In genomic region chr3:196288141-196288460, GRCh38 we compare ENCODE assay signal across 8 cellular contexts. TPM values are rescaled to one million over a fixed set of nuclear protein-coding genes. Genes with fewer than 3 reads are reported as not detected.
DNase-seq lines count a peak whose midpoint lies in the region; ATAC-seq and TF ChIP-seq lines count a peak whose summit lies in the region.

No MANE protein-coding gene starts in this region.

- no peak for TF ChIP-seq POLR2A in esophagus muscularis mucosa (IDR thresholded peaks at IDR 0.05; ENCODE audit: low read depth)

- POLR2A ChIA-PET in RWPE1 (lab: Yijun Ruan, JAX; ENCODE audit: low non-redundant PET), result interaction anchor here (0.6 kb wide), 1 partner anchor 161 kb away, joined by 5 read pairs; no protein-coding TSS in a partner anchor
- POLR2A ChIA-PET in GM10248 (lab: Yijun Ruan, JAX), result interaction anchor here (0.7 kb wide), 1 partner anchor 207 kb away, joined by 3 read pairs; no protein-coding TSS in a partner anchor

- H3K9me3 Mint-ChIP-seq in osteocyte (ENCODE audit: unreplicated experiment), result no peaks in the 10 kb centered on the region

- peak; percentile 42 for DNase-seq in ACHN
- DNase-seq in GM23248, result peak; percentile 71
- no peak for DNase-seq in RWPE1 (ENCODE audit: low spot score)
- DNase-seq in esophagus muscularis mucosa (ENCODE audit: extremely low spot score), result no peak
- no peak for DNase-seq in osteocyte (ENCODE audit: extremely low spot score, unreplicated experiment)
- no peak for DNase-seq in stimulated activated CD4-positive, alpha-beta T cell treated with anti-CD3 and anti-CD28 coated beads, Interleukin-2, amount 100 ng/mL, for 24 hours
- no peak for DNase-seq in GM10248 (ENCODE audit: extremely low spot score)

- H3K9me3 ChIP-seq in GM23248 (ENCODE audit: low read depth) (no peaks in the 10 kb centered on the region), esophagus muscularis mucosa (no peaks in the 10 kb centered on the region)

- peak overlapping the region; percentile 98 for H3K27ac Mint-ChIP-seq in osteocyte (ENCODE audit: unreplicated experiment)

- H3F3A ChIP-seq in GM23248 (ENCODE audit: insufficient read depth), result peaks cover 12% of the 10 kb centered on the region; the same call in 1 of the 2 replicates

- H3K9me2 ChIP-seq in GM23248 (ENCODE audit: insufficient read depth), result no peaks in the 10 kb centered on the region

- H3K4me2 ChIP-seq in GM23248 (ENCODE audit: unreplicated experiment), result peak overlapping the region; percentile 99

- peaks cover 44% of the 10 kb centered on the region for H3K79me2 ChIP-seq in GM23248 (ENCODE audit: insufficient read depth)

- peaks cover 29% of the 10 kb centered on the region for H3K4me1 ChIP-seq in GM23248 (ENCODE audit: insufficient read depth)
- peaks cover 32 to 42% (median 37%) of the 10 kb centered on the region in 4 donors for H3K4me1 ChIP-seq in esophagus muscularis mucosa

- H3K27me3 ChIP-seq in GM23248 (replicated peaks; ENCODE audit: insufficient read depth), result no peaks in the 10 kb centered on the region
- H3K27me3 ChIP-seq in esophagus muscularis mucosa, result no peaks in the 10 kb centered on the region

- peak overlapping the region; percentile 95 for H2AFZ ChIP-seq in GM23248

- TF ChIP-seq CTCF in RWPE1 (conservative IDR thresholded peaks at IDR 0.05; ENCODE audit: low read depth) (no peak), esophagus muscularis mucosa (IDR thresholded peaks at IDR 0.05) (no peak), osteocyte (IDR thresholded peaks at IDR 0.05) (no peak), GM10248 (IDR thresholded peaks at IDR 0.05; ENCODE audit: control extremely low read depth, extremely low read depth, low read depth, missing control alignments) (no peak)

- no peaks in the 10 kb centered on the region for H3K36me3 ChIP-seq in GM23248 (ENCODE audit: low read depth)
- H3K36me3 ChIP-seq in esophagus muscularis mucosa, result no peaks in the 10 kb centered on the region

- WGBS in GM23248 (ENCODE audit: low coverage in 1 of 2, low lambda C conversion rate in 2 of 2, missing lambda C conversion rate in 2 of 2), 2 experiments, result 1 to 2% methylated on average over 17 of the region's 17 CpGs
- under 1% methylated on average over 16 of the region's 17 CpGs for WGBS in esophagus muscularis mucosa

- intact Hi-C loops in esophagus muscularis mucosa (cut with DNase I), result no loop called here

- peak overlapping the region; percentile 90 for H3K27ac ChIP-seq in GM23248
- peak overlapping the region; percentile 94 for H3K27ac ChIP-seq in RWPE1
- H3K27ac ChIP-seq in esophagus muscularis mucosa (replicated peaks in 1 of 4), result peak overlapping the region; percentile 83 to 90 (median 90)

- CTCF ChIA-PET in RWPE1 (lab: Yijun Ruan, JAX) (interaction anchor here (0.5 to 0.6 kb wide), 2 partner anchors 222 to 418 kb away, joined by 3 to 4 read pairs; no protein-coding TSS in a partner anchor), GM10248 (lab: Yijun Ruan, JAX) (no interaction called here)

- H3K27me3 Mint-ChIP-seq in osteocyte (ENCODE audit: unreplicated experiment), result no peaks in the 10 kb centered on the region

- H3K36me3 Mint-ChIP-seq in osteocyte (ENCODE audit: unreplicated experiment), result no peaks in the 10 kb centered on the region

- no peaks in the 10 kb centered on the region for H4K20me1 ChIP-seq in GM23248 (ENCODE audit: insufficient read depth)

- peak overlapping the region; percentile 96 for H3K9ac ChIP-seq in GM23248

- peak overlapping the region; percentile 98 for H3K4me3 Mint-ChIP-seq in osteocyte (ENCODE audit: unreplicated experiment)

- no peak for ATAC-seq in GM21529 (IDR thresholded peaks at IDR 0.05; ENCODE audit: unreplicated experiment)

- in situ Hi-C loops in ACHN (cut with HindIII; ENCODE audit: low pct_ligation_motif_present, low pct_unique_long_range_greater_than_20kb, low sequenced_read_pairs), result no loop called here
- in situ Hi-C loops in GM23248 (cut with MboI), result no loop called here

- peaks cover 39% of the 10 kb centered on the region for H3K4me1 Mint-ChIP-seq in osteocyte (ENCODE audit: unreplicated experiment)

- H3K4me3 ChIP-seq in GM23248 (peak overlapping the region; percentile 95), esophagus muscularis mucosa (peak overlapping the region; percentile 71 to 85 (median 82))

- no peak for TF ChIP-seq EP300 in esophagus muscularis mucosa (IDR thresholded peaks at IDR 0.05)

RNA-seq across cellular contexts. Expression of gene PCYT1A, which starts 0.6 kb away (rescaled TPM):
- total RNA-seq in GM23248 (2014; rRNA removed; shearing (Covaris generic)), result 96.3 and 116 TPM in 2 replicates
- polyA plus RNA-seq in GM23248 (2016; fragmentation: Nextera tagmentation; extraction: Ambion mirVana), result 37.2 and 38.3 TPM in 2 replicates
- total RNA-seq in esophagus muscularis mucosa (10 to 100 TPM; 55.7 to 62.7 (median 59.3) TPM), osteocyte (65.1 and 66.2 TPM in 2 replicates)

RNA-seq across cellular contexts. Expression of gene DYNLT2B, which starts 29.9 kb away (rescaled TPM):
- total RNA-seq in GM23248 (2014; rRNA removed; shearing (Covaris generic)), result 9.6 and 47.8 TPM in 2 replicates
- polyA plus RNA-seq in GM23248 (2016; fragmentation: Nextera tagmentation; extraction: Ambion mirVana), result 39.7 and 42.4 TPM in 2 replicates
- total RNA-seq in esophagus muscularis mucosa, result 1 to 10 TPM; 5.3 to 9.5 (median 6.8) TPM
- 19.5 and 20.9 TPM in 2 replicates for total RNA-seq in osteocyte

RNA-seq across cellular contexts. Expression of gene TM4SF19, which starts 50.1 kb away (rescaled TPM):
- total RNA-seq in GM23248 (2014; rRNA removed; shearing (Covaris generic)), result not detected in 2 replicates
- not detected in 2 replicates for polyA plus RNA-seq in GM23248 (2016; fragmentation: Nextera tagmentation; extraction: Ambion mirVana)
- total RNA-seq in esophagus muscularis mucosa (not detected), osteocyte (not detected in 2 replicates)

Comparison
In these comparisons a context has a peak if more than half of its experiments do, and no peak if none do; other contexts are left out.
1. DNase-seq: peak in ACHN (single experiment) and GM23248 (single experiment); none in RWPE1 (single experiment), esophagus muscularis mucosa (single experiment), osteocyte (single experiment), stimulated activated CD4-positive, alpha-beta T cell treated with anti-CD3 and anti-CD28 coated beads, Interleukin-2, amount 100 ng/mL, for 24 hours (0 of 2) and GM10248 (single experiment).
2. Peak in every context shown above with its lines, with median percentiles within 50 percentile points of each other: H3K27ac ChIP-seq.